Comparison of ENCODE assay signal across 8 cellular contexts in genomic region chr3:47283596-47284364, GRCh38. TPM values are rescaled to one million over a fixed set of nuclear protein-coding genes. Genes with fewer than 3 reads are reported as not detected.
DNase-seq lines count a peak whose midpoint lies in the region; ATAC-seq and TF ChIP-seq lines count a peak whose summit lies in the region.

No MANE protein-coding gene starts in this region.

- peaks cover 13% of the 10 kb centered on the region for H3K36me3 ChIP-seq in CD8-positive, alpha-beta memory T cell (ENCODE audit: insufficient read depth, low read length)
- H3K36me3 ChIP-seq in rectal smooth muscle tissue (ENCODE audit: control insufficient read depth, insufficient read depth, low read length), result no peaks in the 10 kb centered on the region

- peak overlapping the region; percentile 100 for H3K27ac ChIP-seq in CD8-positive, alpha-beta memory T cell (ENCODE audit: low read depth, low read length)
- H3K27ac ChIP-seq in rectal smooth muscle tissue (ENCODE audit: low read depth, low read length), result peak overlapping the region; percentile 98

- DNase-seq in CD8-positive, alpha-beta memory T cell, result peak in 3 of 5 donors; percentile 5 to 49 (median 7)
- DNase-seq in LNCaP clone FGC (ENCODE audit: low read depth) (no peak), glutamatergic neuron (peak; percentile 29), globus pallidus (ENCODE audit: low spot score) (no peak), KBM-7 (no peak)
- peak; percentile 58 to 63 for DNase-seq in activated T-cell treated with anti-CD3 and anti-CD28 coated beads, Interleukin-2, amount 50 U/mL, for 48 hours

- POLR2A ChIA-PET in CD8-positive, alpha-beta memory T cell (lab: Charles Lee), result interaction anchor here (2.2 kb wide), 1 partner anchor 120 kb away, joined by 16 read pairs; the partner anchor contains the start of gene SETD2

- peaks cover 0 to 6% of the 10 kb centered on the region in 2 donors for H3K27me3 Mint-ChIP-seq in CD8-positive, alpha-beta memory T cell
- peaks cover 2% of the 10 kb centered on the region for H3K27me3 Mint-ChIP-seq in glutamatergic neuron (ENCODE audit: unreplicated experiment)

- TF ChIP-seq CTCF in LNCaP clone FGC (IDR thresholded peaks at IDR 0.05; ENCODE audit: control insufficient read depth, extremely low read depth, insufficient read depth), result no peak
- no peak for TF ChIP-seq CTCF in glutamatergic neuron (IDR thresholded peaks at IDR 0.05; ENCODE audit: partially characterized antibody, unreplicated experiment)

- peaks cover 31 to 60% (median 51%) of the 10 kb centered on the region in 3 donors for H3K4me1 Mint-ChIP-seq in CD8-positive, alpha-beta memory T cell
- no peaks in the 10 kb centered on the region for H3K4me1 Mint-ChIP-seq in glutamatergic neuron (ENCODE audit: low read depth, unreplicated experiment)

- ATAC-seq in GM19452 (IDR thresholded peaks at IDR 0.05; ENCODE audit: unreplicated experiment), result no peak

- peak overlapping the region; percentile 97 for H3K4me3 ChIP-seq in CD8-positive, alpha-beta memory T cell (ENCODE audit: low read length)
- H3K4me3 ChIP-seq in LNCaP clone FGC (ENCODE audit: low read depth, low read length) (peak overlapping the region; percentile 96), rectal smooth muscle tissue (ENCODE audit: low read length) (peak overlapping the region; percentile 95)

- peaks cover 41% of the 10 kb centered on the region for H3K4me1 ChIP-seq in CD8-positive, alpha-beta memory T cell (ENCODE audit: insufficient read depth, low read length)
- peaks cover 9% of the 10 kb centered on the region for H3K4me1 ChIP-seq in rectal smooth muscle tissue (ENCODE audit: control insufficient read depth, insufficient read depth, low read length)

- in situ Hi-C loops in KBM-7 (cut with MboI; ENCODE audit: low pct_unique_long_range_greater_than_20kb, low sequenced_read_pairs), result no loop called here

- H3K36me3 Mint-ChIP-seq in CD8-positive, alpha-beta memory T cell, result peaks cover 0 to 36% (median 7%) of the 10 kb centered on the region in 3 donors
- no peaks in the 10 kb centered on the region for H3K36me3 Mint-ChIP-seq in glutamatergic neuron (ENCODE audit: unreplicated experiment)

- no peaks in the 10 kb centered on the region for H3K9me3 Mint-ChIP-seq in CD8-positive, alpha-beta memory T cell
- peaks cover 4% of the 10 kb centered on the region for H3K9me3 Mint-ChIP-seq in glutamatergic neuron (ENCODE audit: unreplicated experiment)

- no peaks in the 10 kb centered on the region for H3K9me3 ChIP-seq in CD8-positive, alpha-beta memory T cell (ENCODE audit: low read length)

- CTCF ChIA-PET in CD8-positive, alpha-beta memory T cell (lab: Charles Lee), result interaction anchor here (0.8 to 1.3 kb wide), 2 partner anchors 119 to 137 kb away, joined by 3 to 4 read pairs; partner anchors contain the start of gene SETD2

- no peaks in the 10 kb centered on the region for H3K27me3 ChIP-seq in CD8-positive, alpha-beta memory T cell (ENCODE audit: insufficient read depth, low read length, poor library complexity, severe bottlenecking)
- H3K27me3 ChIP-seq in rectal smooth muscle tissue (ENCODE audit: control insufficient read depth, insufficient read depth, low read length), result no peaks in the 10 kb centered on the region

- H3K9ac ChIP-seq in rectal smooth muscle tissue (ENCODE audit: low read length), result no peak overlapping the region

- peak overlapping the region; percentile 91 to 100 (median 99) for H3K4me3 Mint-ChIP-seq in CD8-positive, alpha-beta memory T cell
- peak overlapping the region; percentile 100 for H3K4me3 Mint-ChIP-seq in glutamatergic neuron (ENCODE audit: unreplicated experiment)

- H3K27ac Mint-ChIP-seq in CD8-positive, alpha-beta memory T cell, result peak overlapping the region; percentile 96 to 100 (median 100)
- H3K27ac Mint-ChIP-seq in glutamatergic neuron (ENCODE audit: unreplicated experiment), result peak overlapping the region; percentile 98

RNA-seq across cellular contexts. Expression of gene KLHL18, which starts 1.0 kb away (rescaled TPM):
- total RNA-seq in CD8-positive, alpha-beta memory T cell, result 10 to 100 TPM; 44.5 to 46.8 TPM
- 14.2 TPM for polyA plus RNA-seq in CD8-positive, alpha-beta memory T cell
- total RNA-seq in glutamatergic neuron (ENCODE audit: unreplicated experiment), result 47.4 TPM

RNA-seq across cellular contexts. Expression of gene KIF9, which starts 1.2 kb away (rescaled TPM):
- total RNA-seq in CD8-positive, alpha-beta memory T cell, result 1 to 10 TPM; 5.8 to 7.2 TPM
- polyA plus RNA-seq in CD8-positive, alpha-beta memory T cell, result 7.6 TPM
- total RNA-seq in glutamatergic neuron (ENCODE audit: unreplicated experiment), result 2.4 TPM

Comparison
In these comparisons a context has a peak if more than half of its experiments do, and no peak if none do; other contexts are left out.
1. DNase-seq: peak in CD8-positive, alpha-beta memory T cell (3 of 5), activated T-cell treated with anti-CD3 and anti-CD28 coated beads, Interleukin-2, amount 50 U/mL, for 48 hours (2 of 2) and glutamatergic neuron (single experiment); none in LNCaP clone FGC (single experiment), globus pallidus (single experiment) and KBM-7 (single experiment).
2. Peak in every context shown above with its lines, with median percentiles within 50 percentile points of each other: H3K4me3 ChIP-seq.